ENCODE assay signal across 17 cellular contexts in genomic region chr11:18709414-18709813, GRCh38. TPM values are rescaled to one million over a fixed set of nuclear protein-coding genes. Genes with fewer than 3 reads are reported as not detected.
DNase-seq lines count a peak whose midpoint lies in the region; ATAC-seq and TF ChIP-seq lines count a peak whose summit lies in the region.
"Had no signal": no experiment of that assay in that cellular context is flagged by ENCODE, and none has a peak within 500 bp of the region (broad histone marks: within the 10 kb centered on the region; RNA-seq: fewer than 3 reads in every experiment).

No MANE protein-coding gene starts in this region.

- no peak overlapping the region for H3K4me3 ChIP-seq in right cardiac atrium (ENCODE audit: low read length)
- no peak overlapping the region for H3K4me3 ChIP-seq in tibial artery
- H3K4me3 ChIP-seq: A549; BLaER1 treated with 17β-estradiol and CSF1 and Interleukin-3, amounts not matched to agents 10 nM and 100 nM had no signal

- H3K27ac ChIP-seq in right cardiac atrium (ENCODE audit: low read length) = no peak overlapping the region
- H3K27ac ChIP-seq in tibial artery = no peak overlapping the region
- H3K27ac ChIP-seq: 22Rv1; A549; BLaER1 treated with 17β-estradiol and CSF1 and Interleukin-3, amounts not matched to agents 10 nM and 100 nM; C4-2B had no signal

- intact Hi-C loops in cardiac septum (cut with DNase I) = loop anchor here (10.0 kb wide), 1 partner anchor 315 kb away; the partner anchor contains the start of gene LDHA
- intact Hi-C loops in right cardiac atrium (cut with DNase I) = loop anchor here in 2 of 4 donors (10.0 kb wide), 1 partner anchor 75 kb away; the partner anchor contains the start of gene SPTY2D1 (in 2 of the 2)
- intact Hi-C loops in tibial artery (cut with DNase I; ENCODE audit: low total_unique reads) = no loop called here

- no peak for TF ChIP-seq CTCF in tibial artery (IDR thresholded peaks at IDR 0.05)

- peaks cover 4% of the 10 kb centered on the region for H3K4me1 ChIP-seq in right cardiac atrium (ENCODE audit: control insufficient read depth, insufficient read depth, low read length)
- H3K4me1 ChIP-seq in tibial artery = peaks cover 0 to 26% (median 10%) of the 10 kb centered on the region in 4 donors
- H3K4me1 ChIP-seq: A549, Caco-2 had no signal

- WGBS in right cardiac atrium = 91% methylated on average over 4 of the region's 4 CpGs

- no peak for ATAC-seq in right cardiac atrium
- ATAC-seq: A549; CD8-positive, alpha-beta T cell had no signal

- DNase-seq in cardiac septum (ENCODE audit: low spot score) (peak; percentile 69), right cardiac atrium (no peak), mesenteric fat pad (ENCODE audit: low spot score) (peak; percentile 65), medulla oblongata (ENCODE audit: extremely low spot score) (no peak), tibial artery (no peak)
- DNase-seq: AML-193; Caco-2; Calu3; CD4-positive, alpha-beta T cell; CD8-positive, alpha-beta T cell; DMS79 treated with DMSO at 0.1 percent for 48 hours; GF-D8 had no signal

- H3K9me3 ChIP-seq in right cardiac atrium (ENCODE audit: control insufficient read depth, low read length) (no peaks in the 10 kb centered on the region), tibial artery (no peaks in the 10 kb centered on the region)
- H3K9me3 ChIP-seq: A549; BLaER1 treated with 17β-estradiol and CSF1 and Interleukin-3, amounts not matched to agents 10 nM and 100 nM; Caco-2 had no signal

- no peaks in the 10 kb centered on the region for H3K27me3 ChIP-seq in right cardiac atrium (ENCODE audit: control insufficient read depth, insufficient read depth)
- H3K27me3 ChIP-seq in tibial artery = no peaks in the 10 kb centered on the region

- no peaks in the 10 kb centered on the region for H3K36me3 ChIP-seq in tibial artery

RNA-seq across cellular contexts. Expression of gene TMEM86A, which starts 10.8 kb away (rescaled TPM):
- total RNA-seq in cardiac septum = 2.6 TPM
- total RNA-seq in right cardiac atrium = 1 to 10 TPM; 4.6 to 6.8 (median 5.1) TPM
- polyA plus RNA-seq in right cardiac atrium = 3.6 TPM
- 6.1 TPM for total RNA-seq in mesenteric fat pad

RNA-seq across cellular contexts. Expression of gene IGSF22, which starts 16.6 kb away (rescaled TPM):
- total RNA-seq in cardiac septum (1.1 TPM), right cardiac atrium (1 to 10 TPM; 1.0 to 1.3 (median 1.1) TPM), mesenteric fat pad (1.00 TPM)
- 0.66 TPM for polyA plus RNA-seq in right cardiac atrium
- total RNA-seq: A172, Caco-2, Calu3 had no signal

Comparison
In these comparisons a context has a peak if more than half of its experiments do, and no peak if none do; other contexts are left out.
1. DNase-seq: peak in cardiac septum (single experiment) and mesenteric fat pad (single experiment); none in right cardiac atrium (0 of 3), medulla oblongata (single experiment) and tibial artery (0 of 2).